9 cellular contexts compared by ENCODE assay signal in genomic region chr12:108457006-108457733, GRCh38. TPM values are rescaled to one million over a fixed set of nuclear protein-coding genes. Genes with fewer than 3 reads are reported as not detected.
A peak's percentile ranks its signal among the peaks of the same experiment; 100 is the strongest.
DNase-seq lines count a peak whose midpoint lies in the region; ATAC-seq and TF ChIP-seq lines count a peak whose summit lies in the region.
"Had no signal": no experiment of that assay in that cellular context is flagged by ENCODE, and none has a peak within 500 bp of the region (broad histone marks: within the 10 kb centered on the region; RNA-seq: fewer than 3 reads in every experiment).

No MANE protein-coding gene starts in this region.

- no peaks in the 10 kb centered on the region for H3K9me3 ChIP-seq in left lung

- H3K9me3 Mint-ChIP-seq in chondrocyte (ENCODE audit: low read depth): no peaks in the 10 kb centered on the region
- H3K9me3 Mint-ChIP-seq in type B pancreatic cell: peaks cover 2% of the 10 kb centered on the region
- H3K9me3 Mint-ChIP-seq: activated naive CD4-positive, alpha-beta T cell treated with anti-CD3 and anti-CD28 coated beads, Interleukin-2, amount 50 U/mL, for 24 hours had no signal

- TF ChIP-seq CTCF in chondrocyte (IDR thresholded peaks at IDR 0.05) (peak; percentile 84), left lung (IDR thresholded peaks at IDR 0.05) (peak; percentile 62 to 68), type B pancreatic cell (conservative IDR thresholded peaks at IDR 0.05) (peak; percentile 84)

- no peaks in the 10 kb centered on the region for H3K4me1 ChIP-seq in left lung

- peak; percentile 93 for ATAC-seq in left lung
- no peak for ATAC-seq in HG02610 (IDR thresholded peaks at IDR 0.05; ENCODE audit: unreplicated experiment)

- H3K27ac ChIP-seq in left lung: no peak overlapping the region

- H3K36me3 Mint-ChIP-seq in chondrocyte (ENCODE audit: low read depth) (no peaks in the 10 kb centered on the region), type B pancreatic cell (no peaks in the 10 kb centered on the region)
- H3K36me3 Mint-ChIP-seq: activated naive CD4-positive, alpha-beta T cell treated with anti-CD3 and anti-CD28 coated beads, Interleukin-2, amount 50 U/mL, for 24 hours had no signal

- H3K27me3 ChIP-seq in left lung: peaks cover 0 to 17% of the 10 kb centered on the region in 2 donors

- H3K4me3 ChIP-seq in left lung: no peak overlapping the region

- peak; percentile 31 to 56 for DNase-seq in NCI-H2081 (lab: John Stamatoyannopoulos, UW)
- no peak for DNase-seq in NCI-H2081 treated with DMSO at 0.1 percent for 48 hours (lab: John Stamatoyannopoulos, UW)
- peak; percentile 42 for DNase-seq in HT1080 (ENCODE audit: low read depth)
- peak; percentile 46 for DNase-seq in NOMO-1 treated with DMSO at 0.1 percent for 48 hours (lab: John Stamatoyannopoulos, UW; ENCODE audit: unreplicated experiment)
- no peak for DNase-seq in chondrocyte (ENCODE audit: low spot score)
- no peak for DNase-seq in left lung
- DNase-seq in type B pancreatic cell (ENCODE audit: extremely low spot score, unreplicated experiment): no peak

- H3K27me3 Mint-ChIP-seq in chondrocyte (ENCODE audit: low read depth) (peaks cover 32% of the 10 kb centered on the region), type B pancreatic cell (peaks cover 34% of the 10 kb centered on the region)

- no peak overlapping the region for H3K4me3 Mint-ChIP-seq in chondrocyte (ENCODE audit: unreplicated experiment)
- no peak overlapping the region for H3K4me3 Mint-ChIP-seq in type B pancreatic cell
- H3K4me3 Mint-ChIP-seq: activated naive CD4-positive, alpha-beta T cell treated with anti-CD3 and anti-CD28 coated beads, Interleukin-2, amount 50 U/mL, for 24 hours had no signal

- H3K4me1 Mint-ChIP-seq in chondrocyte (ENCODE audit: low read depth) (peaks cover 5% of the 10 kb centered on the region), type B pancreatic cell (ENCODE audit: unreplicated experiment) (peaks cover 7% of the 10 kb centered on the region)
- H3K4me1 Mint-ChIP-seq: activated naive CD4-positive, alpha-beta T cell treated with anti-CD3 and anti-CD28 coated beads, Interleukin-2, amount 50 U/mL, for 24 hours had no signal

- intact Hi-C loops in left lung (cut with DNase I): no loop called here

- no peaks in the 10 kb centered on the region for H3K36me3 ChIP-seq in left lung

- H3K27ac Mint-ChIP-seq in chondrocyte (ENCODE audit: unreplicated experiment) (no peak overlapping the region), type B pancreatic cell (no peak overlapping the region)
- H3K27ac Mint-ChIP-seq: activated naive CD4-positive, alpha-beta T cell treated with anti-CD3 and anti-CD28 coated beads, Interleukin-2, amount 50 U/mL, for 24 hours had no signal

RNA-seq across cellular contexts. Expression of gene FICD, which starts 57.9 kb away (rescaled TPM):
- 4.7 and 5.3 TPM in 2 replicates for total RNA-seq in HT1080 (2014; rRNA removed; shearing (Covaris generic))
- 2.3 and 4.0 TPM in 2 replicates for polyA plus RNA-seq in HT1080 (2015; cell fraction: cytosol; rRNA removed)
- polyA plus RNA-seq in HT1080 (2015; cell fraction: nucleus; rRNA removed): 3.5 and 4.6 TPM in 2 replicates
- total RNA-seq in chondrocyte: 7.8 to 8.4 TPM (median 8.0 TPM) in 3 replicates
- total RNA-seq in left lung: 10 to 100 TPM in 1 of 2 donors, 1 to 10 TPM in 1; 7.7 to 13.2 TPM
- 4.7 and 4.9 TPM in 2 replicates for total RNA-seq in type B pancreatic cell (ENCODE audit: low replicate concordance)

Comparison
In these comparisons a context has a peak if more than half of its experiments do, and no peak if none do; other contexts are left out.
1. DNase-seq: peak in NCI-H2081 (2 of 2), HT1080 (single experiment) and NOMO-1 treated with DMSO at 0.1 percent for 48 hours (single experiment); none in NCI-H2081 treated with DMSO at 0.1 percent for 48 hours (single experiment), chondrocyte (single experiment), left lung (0 of 2) and type B pancreatic cell (single experiment).
2. Peak in every context shown above with its lines, with median percentiles within 50 percentile points of each other: CTCF ChIP-seq.